ENCODE assay signal across 8 cellular contexts in the genomic region with DNA sequence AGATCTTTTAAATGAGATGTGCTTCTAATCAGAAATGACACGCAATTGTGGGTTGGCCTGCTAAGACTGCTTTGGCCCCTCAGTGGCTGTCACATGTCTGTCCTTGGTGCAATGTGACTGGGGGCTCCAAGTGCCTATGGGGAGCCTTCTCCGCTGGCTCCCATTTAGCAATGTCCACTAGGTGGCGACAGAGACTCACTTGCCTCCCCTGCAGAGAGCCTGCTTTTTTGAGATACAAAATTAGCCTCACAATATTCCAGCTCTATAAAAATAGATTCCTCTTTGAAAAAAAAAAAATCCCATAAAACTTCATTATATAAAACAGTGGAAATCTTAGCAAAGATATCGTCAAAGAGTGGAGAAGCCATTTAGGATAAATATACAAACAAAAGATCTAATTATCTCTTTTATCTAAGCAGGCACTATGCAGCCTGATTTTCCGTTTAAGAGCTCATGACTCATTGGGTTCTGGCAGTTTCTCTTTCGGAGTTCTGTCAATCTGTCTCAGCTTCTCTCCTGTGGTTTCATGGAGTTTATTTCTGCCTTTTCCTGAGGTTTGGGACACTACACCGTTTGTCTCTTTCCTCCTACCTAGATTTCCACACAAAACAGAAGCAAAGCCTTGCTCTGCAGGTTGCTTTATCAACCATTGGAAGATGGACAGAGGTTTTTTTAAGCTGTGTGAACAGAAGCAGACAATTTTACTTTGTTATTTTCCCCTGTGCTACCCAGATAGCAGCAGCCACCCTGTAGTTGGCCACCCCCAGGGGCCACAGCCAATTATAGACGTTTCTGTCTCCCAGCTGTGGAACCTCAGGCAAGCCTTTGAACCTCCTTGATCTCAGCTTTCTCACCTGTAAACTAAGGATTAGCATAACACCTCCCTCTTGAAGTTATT.
A peak's percentile ranks its signal among the peaks of the same experiment; 100 is the strongest.
DNase-seq lines count a peak whose midpoint lies in the region; ATAC-seq and TF ChIP-seq lines count a peak whose summit lies in the region.

No MANE protein-coding gene starts in this region.

- H3K27ac Mint-ChIP-seq in endothelial cell (ENCODE audit: unreplicated experiment): peak overlapping the region; percentile 48

- TF ChIP-seq CTCF in endothelial cell (IDR thresholded peaks at IDR 0.05; ENCODE audit: unreplicated experiment): peak; percentile 89

- H3K9me3 Mint-ChIP-seq in endothelial cell (ENCODE audit: unreplicated experiment): no peaks in the 10 kb centered on the region

- no peaks in the 10 kb centered on the region for H3K4me1 Mint-ChIP-seq in endothelial cell (ENCODE audit: unreplicated experiment)

- no peaks in the 10 kb centered on the region for H3K27me3 Mint-ChIP-seq in endothelial cell (ENCODE audit: unreplicated experiment)

- no peaks in the 10 kb centered on the region for H3K36me3 Mint-ChIP-seq in endothelial cell (ENCODE audit: low read depth, unreplicated experiment)

- no peak overlapping the region for H3K4me3 Mint-ChIP-seq in endothelial cell (ENCODE audit: unreplicated experiment)

- peak; percentile 54 for DNase-seq in NCI-H510A treated with DMSO at 0.1 percent for 48 hours (lab: John Stamatoyannopoulos, UW)
- no peak for DNase-seq in NCI-H510A (lab: John Stamatoyannopoulos, UW)
- peak; percentile 35 for DNase-seq in NCI-H748 treated with DMSO at 0.1 percent for 48 hours (lab: John Stamatoyannopoulos, UW)
- DNase-seq in activated CD8-positive, alpha-beta memory T cell treated with anti-CD3 and anti-CD28 coated beads for 4 hours (ENCODE audit: low read depth in 2 of 2): peak; percentile 10 to 16
- DNase-seq in endothelial cell (ENCODE audit: low spot score): peak; percentile 74
- DNase-seq in midbrain (lab: John Stamatoyannopoulos, UW): peak; percentile 87
- peak; percentile 21 to 34 for DNase-seq in stimulated activated CD8-positive, alpha-beta memory T cell treated with anti-CD3 and anti-CD28 coated beads, Interleukin-2, amount 100 ng/mL, for 1 hour (ENCODE audit: low read depth in 2 of 2)

- peak; percentile 86 for ATAC-seq in HG03354 (IDR thresholded peaks at IDR 0.05; ENCODE audit: poor library complexity, severe bottlenecking, unreplicated experiment)
